Comparison of ENCODE assay signal across 7 cellular contexts in the genomic region with DNA sequence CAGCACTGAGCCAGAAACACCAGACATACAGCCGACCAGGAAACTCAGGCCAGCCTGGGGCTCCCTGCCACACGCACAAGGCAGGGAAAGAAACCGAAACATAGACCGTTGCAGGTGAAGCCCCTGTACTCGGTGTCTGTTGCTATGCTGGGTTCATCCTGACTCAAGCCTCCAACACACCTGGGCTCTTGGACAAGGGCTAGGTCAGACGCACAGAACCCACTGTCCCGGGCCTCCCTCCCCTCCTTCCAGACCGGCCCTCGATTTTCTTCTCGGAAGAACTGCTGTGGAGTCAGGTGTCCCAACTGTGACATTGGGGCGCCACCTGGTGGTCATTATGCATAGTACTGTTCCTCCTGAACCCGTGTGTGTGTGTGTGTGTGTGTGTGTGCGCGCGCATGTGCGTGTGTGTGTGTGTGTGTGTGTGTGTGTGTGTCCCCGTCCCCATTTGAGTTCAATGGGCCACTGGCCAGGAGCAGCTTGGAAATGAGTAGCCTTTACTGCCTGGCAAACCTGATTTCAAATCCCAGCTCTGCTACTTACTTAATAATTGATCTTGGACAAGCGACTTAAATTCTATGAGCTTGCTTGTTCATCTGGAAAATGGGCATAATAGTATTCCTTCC. TPM values are rescaled to one million over a fixed set of nuclear protein-coding genes. Genes with fewer than 3 reads are reported as not detected.
DNase-seq lines count a peak whose midpoint lies in the region; ATAC-seq and TF ChIP-seq lines count a peak whose summit lies in the region.

No MANE protein-coding gene starts in this region.

- H3K4me2 ChIP-seq in mesenchymal stem cell (ENCODE audit: low read length, poor library complexity, severe bottlenecking): no peak overlapping the region

- H3K4ac ChIP-seq in mesenchymal stem cell (ENCODE audit: low read depth in 1 of 2, low read length in 2 of 2): no peak overlapping the region

- WGBS in mesenchymal stem cell: 49% methylated on average over 9 of the region's 18 CpGs

- ATAC-seq in HG03439 (IDR thresholded peaks at IDR 0.05; ENCODE audit: unreplicated experiment): peak; percentile 71

- peak; percentile 61 for TF ChIP-seq CTCF in GM13976 (IDR thresholded peaks at IDR 0.05; ENCODE audit: borderline replicate concordance, control extremely low read depth, extremely low read depth, insufficient read depth, missing control alignments)

- H2AFZ ChIP-seq in mesenchymal stem cell (ENCODE audit: low read depth, low read length): no peak overlapping the region

- no peak overlapping the region for H4K8ac ChIP-seq in mesenchymal stem cell (ENCODE audit: low read length)

- H3K4me1 ChIP-seq in mesenchymal stem cell (ENCODE audit: control insufficient read depth, insufficient read depth, low read depth, low read length): peaks cover 7% of the 10 kb centered on the region

- H3K36me3 ChIP-seq in mesenchymal stem cell (ENCODE audit: control insufficient read depth in 1 of 2, insufficient read depth in 2 of 2, low read depth in 1 of 2, low read length in 2 of 2): no peaks in the 10 kb centered on the region

- H3K79me1 ChIP-seq in mesenchymal stem cell (replicated peaks; ENCODE audit: low read length, poor library complexity, severe bottlenecking): no peaks in the 10 kb centered on the region

- H3K14ac ChIP-seq in mesenchymal stem cell (ENCODE audit: low read length in 2 of 2): no peak overlapping the region

- H3K23ac ChIP-seq in mesenchymal stem cell (ENCODE audit: low read length in 2 of 2): no peak overlapping the region

- no peak overlapping the region for H2AK5ac ChIP-seq in mesenchymal stem cell (ENCODE audit: low read length, severe bottlenecking)

- H2BK12ac ChIP-seq in mesenchymal stem cell (ENCODE audit: low read length in 2 of 2): no peak overlapping the region

- H3K27me3 ChIP-seq in mesenchymal stem cell (ENCODE audit: control insufficient read depth in 1 of 2, insufficient read depth in 1 of 2, low read length in 2 of 2): peaks cover 14 to 53% of the 10 kb centered on the region in 2 experiments

- no peak overlapping the region for H3K4me3 ChIP-seq in mesenchymal stem cell (ENCODE audit: insufficient read depth in 1 of 2, low read depth in 1 of 2, low read length in 2 of 2)

- H3K9ac ChIP-seq in mesenchymal stem cell (ENCODE audit: low read length): peak overlapping the region; percentile 6

- H2BK15ac ChIP-seq in mesenchymal stem cell (ENCODE audit: low read depth, poor library complexity, severe bottlenecking): no peak overlapping the region

- peak overlapping the region in 1 of 2 experiments; percentile 35 for H3K18ac ChIP-seq in mesenchymal stem cell (ENCODE audit: low read depth in 1 of 2, low read length in 2 of 2)

- in situ Hi-C loops in GM13976 (cut with MboI; ENCODE audit: low sequenced_read_pairs, unreplicated experiment): no loop called here

- H2BK120ac ChIP-seq in mesenchymal stem cell (ENCODE audit: low read depth, low read length): no peak overlapping the region

- no peak overlapping the region for H2BK5ac ChIP-seq in mesenchymal stem cell (ENCODE audit: low read depth, low read length, poor library complexity, severe bottlenecking)

- DNase-seq in GM13976 (ENCODE audit: low spot score) (peak; percentile 81), NCI-H526 treated with DMSO at 0.1 percent for 48 hours (lab: John Stamatoyannopoulos, UW) (peak; percentile 42), mesenchymal stem cell (peak; percentile 87)
- DNase-seq in activated CD4-positive, alpha-beta T cell treated with anti-CD3 and anti-CD28 coated beads, Interleukin-2, amount 50 U/mL, for 48 hours: peak; percentile 76 to 80
- peak; percentile 61 for DNase-seq in effector CD4-positive, alpha-beta T cell
- peak; percentile 35 for DNase-seq in stimulated activated CD8-positive, alpha-beta memory T cell treated with anti-CD3 and anti-CD28 coated beads, Interleukin-12 subunit alpha, Interleukin-12 subunit beta, amount 100 ng/mL, for 4 hours (ENCODE audit: low read depth)

- H3K9me3 ChIP-seq in mesenchymal stem cell (ENCODE audit: control insufficient read depth, low read length): no peaks in the 10 kb centered on the region

- peak overlapping the region; percentile 22 for H4K91ac ChIP-seq in mesenchymal stem cell (ENCODE audit: low read length)

- H3K27ac ChIP-seq in mesenchymal stem cell (ENCODE audit: low read length, poor library complexity, severe bottlenecking): no peak overlapping the region

RNA-seq across cellular contexts. Expression of a gene that starts 55.4 kb away (rescaled TPM):
- 28.9 TPM for polyA plus RNA-seq in mesenchymal stem cell (2013, experiment 1 of 2)
- polyA plus RNA-seq in mesenchymal stem cell (2013, experiment 2 of 2): 29.5 TPM

Comparison
In these comparisons a context has a peak if more than half of its experiments do, and no peak if none do; other contexts are left out.
1. DNase-seq: peak in every context shown above with its lines; median percentile 87 in mesenchymal stem cell; 81 in GM13976; 78 in activated CD4-positive, alpha-beta T cell treated with anti-CD3 and anti-CD28 coated beads, Interleukin-2, amount 50 U/mL, for 48 hours; 61 in effector CD4-positive, alpha-beta T cell; 42 in NCI-H526 treated with DMSO at 0.1 percent for 48 hours; 35 in stimulated activated CD8-positive, alpha-beta memory T cell treated with anti-CD3 and anti-CD28 coated beads, Interleukin-12 subunit alpha, Interleukin-12 subunit beta, amount 100 ng/mL, for 4 hours.